1 cellular context compared by ENCODE assay signal in genomic region chr11:78036313-78036712, GRCh38.
A peak's percentile ranks its signal among the peaks of the same experiment; 100 is the strongest.
TF ChIP-seq lines count a peak whose summit lies in the region.

No MANE protein-coding gene starts in this region.

TF ChIP-seq in K562, 482 proteins besides CTCF, POLR2A, EP300 and RAD21:
- peak; percentile 71; the same call in 1 of the 2 replicates for TF ChIP-seq BCOR (IDR thresholded peaks at IDR 0.05)
- peak; percentile 83 for TF ChIP-seq RBM25 (IDR thresholded peaks at IDR 0.05; ENCODE audit: low read depth, low read length, severe bottlenecking)
- TF ChIP-seq FOXA3 (CRISPR knock-in tag; conservative IDR thresholded peaks at IDR 0.05 in 1 of 2, IDR thresholded peaks at IDR 0.05 in 1 of 2), result peak; percentile 93 to 100
- TF ChIP-seq ZNF592 (IDR thresholded peaks at IDR 0.05), result no peak
- TF ChIP-seq ZFP36 (IDR thresholded peaks at IDR 0.05; ENCODE audit: low read depth, low read length, partially characterized antibody), result peak; percentile 69
